16 cellular contexts compared by ENCODE assay signal in the genomic region with DNA sequence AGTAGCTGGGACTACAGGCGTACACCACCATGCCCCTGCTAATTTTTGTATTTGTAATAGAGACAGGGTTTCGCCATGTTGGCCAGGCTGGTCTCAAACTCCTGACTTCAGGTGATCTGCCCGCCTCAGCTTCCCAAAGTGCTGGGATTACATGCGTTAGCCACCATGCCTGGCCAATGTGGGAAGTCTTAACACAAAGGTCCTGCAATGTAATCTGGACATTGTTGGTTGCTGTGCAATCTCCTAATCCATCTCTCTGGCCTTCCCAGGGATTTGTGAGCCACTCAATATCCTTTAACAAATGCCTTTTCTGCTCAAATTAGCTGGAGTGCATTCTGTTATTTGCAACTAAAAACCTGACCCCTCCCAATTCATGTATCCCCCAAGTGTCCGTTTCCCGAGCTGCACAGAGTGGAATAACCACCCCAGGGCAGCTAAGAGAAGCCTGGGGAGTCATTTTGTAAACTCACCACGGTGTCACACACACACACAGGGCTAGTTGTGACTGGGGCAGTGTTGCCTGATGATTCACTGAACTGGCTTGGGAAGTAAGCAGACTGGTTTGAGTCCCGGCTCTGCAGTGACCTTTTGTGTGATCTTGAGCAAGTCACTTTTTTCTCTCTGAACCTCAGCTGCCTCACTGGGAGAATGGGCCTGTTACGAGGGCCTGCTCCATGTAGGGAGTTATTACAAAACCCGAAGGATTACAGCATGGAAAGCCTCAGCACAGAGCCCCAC.
DNase-seq lines count a peak whose midpoint lies in the region; ATAC-seq and TF ChIP-seq lines count a peak whose summit lies in the region.
"Had no signal": no experiment of that assay in that cellular context is flagged by ENCODE, and none has a peak within 500 bp of the region (broad histone marks: within the 10 kb centered on the region; RNA-seq: fewer than 3 reads in every experiment).

No MANE protein-coding gene starts in this region.

- in situ Hi-C loops in T47D (cut with HindIII; ENCODE audit: low pct_unique_long_range_greater_than_20kb, low sequenced_read_pairs), result no loop called here

- TF ChIP-seq CTCF in kidney epithelial cell (IDR thresholded peaks at IDR 0.05; ENCODE audit: insufficient read depth, low read length, poor library complexity, severe bottlenecking), result no peak

- peak overlapping the region in 6 of 11 experiments; percentile 82 to 88 (median 86); a peak in 8 of 22 replicates for H3K27ac ChIP-seq in BLaER1 treated with 17β-estradiol and CSF1 and Interleukin-3, amounts not matched to agents 10 nM and 100 nM
- H3K27ac ChIP-seq: cardiac muscle cell, pancreas, vagina had no signal

- no peak for ATAC-seq in GM18502 (IDR thresholded peaks at IDR 0.05; ENCODE audit: poor library complexity, unreplicated experiment)
- ATAC-seq: activated CD8-positive, alpha-beta T cell treated with anti-CD3 and anti-CD28 coated beads, Interleukin-2, amount 10 ng/mL, durations not matched to agents 7 days and 5 days had no signal

- peaks cover 0 to 35% (median 5%) of the 10 kb centered on the region in 11 experiments; a peak in 9 of 22 replicates for H4K20me1 ChIP-seq in BLaER1 treated with 17β-estradiol and CSF1 and Interleukin-3, amounts not matched to agents 10 nM and 100 nM

- H3K4me1 ChIP-seq in BLaER1 treated with 17β-estradiol and CSF1 and Interleukin-3, amounts not matched to agents 10 nM and 100 nM, result peaks cover 21 to 85% (median 76%) of the 10 kb centered on the region in 10 experiments
- H3K4me1 ChIP-seq: vagina had no signal

- DNase-seq in HT1080 (ENCODE audit: low read depth), result peak; percentile 58
- peak; percentile 39 to 95 for DNase-seq in T47D (ENCODE audit: low read depth in 1 of 2, low spot score in 1 of 2)
- peak; percentile 26 for DNase-seq in kidney epithelial cell (ENCODE audit: low read depth)
- no peak for DNase-seq in DMS79 treated with DMSO at 0.1 percent for 48 hours (lab: John Stamatoyannopoulos, UW)
- DNase-seq in activated CD4-positive, alpha-beta T cell treated with anti-CD3 and anti-CD28 coated beads, Interleukin-2, amount 50 U/mL, for 1 hour, result no peak
- no peak for DNase-seq in NCI-H774 (lab: John Stamatoyannopoulos, UW)
- DNase-seq: activated CD8-positive, alpha-beta T cell treated with anti-CD3 and anti-CD28 coated beads, Interleukin-2, amount 10 ng/mL, durations not matched to agents 7 days and 5 days; AML-193; NCI-H1694 treated with DMSO at 0.1 percent for 48 hours; NCI-H82; pancreas; SHP77 treated with DMSO at 0.1 percent for 48 hours had no signal

- peak overlapping the region in 2 of 11 experiments; percentile 78 to 85; a peak in 3 of 22 replicates for H3K4me2 ChIP-seq in BLaER1 treated with 17β-estradiol and CSF1 and Interleukin-3, amounts not matched to agents 10 nM and 100 nM

- H3K27me3 ChIP-seq in BLaER1 treated with 17β-estradiol and CSF1 and Interleukin-3, amounts not matched to agents 10 nM and 100 nM, result no peaks in the 10 kb centered on the region
- no peaks in the 10 kb centered on the region for H3K27me3 ChIP-seq in kidney epithelial cell (ENCODE audit: control insufficient read depth, insufficient read depth, low read length)
- H3K27me3 ChIP-seq: cardiac muscle cell, pancreas, vagina had no signal

- no peak overlapping the region for H3K9ac ChIP-seq in BLaER1 treated with 17β-estradiol and CSF1 and Interleukin-3, amounts not matched to agents 10 nM and 100 nM

- H3K36me3 ChIP-seq in BLaER1 treated with 17β-estradiol and CSF1 and Interleukin-3, amounts not matched to agents 10 nM and 100 nM, result peaks cover 12 to 17% (median 15%) of the 10 kb centered on the region in 11 experiments
- no peaks in the 10 kb centered on the region for H3K36me3 ChIP-seq in kidney epithelial cell (ENCODE audit: control insufficient read depth, insufficient read depth, low read length)

- no peak overlapping the region for H3K4me3 ChIP-seq in BLaER1 treated with 17β-estradiol and CSF1 and Interleukin-3, amounts not matched to agents 10 nM and 100 nM
- no peak overlapping the region for H3K4me3 ChIP-seq in kidney epithelial cell (ENCODE audit: low read depth, low read length)
- H3K4me3 ChIP-seq: cardiac muscle cell, pancreas, vagina had no signal

- peaks cover 0 to 26% (median 9%) of the 10 kb centered on the region in 11 experiments; a peak in 10 of 22 replicates for H3K9me3 ChIP-seq in BLaER1 treated with 17β-estradiol and CSF1 and Interleukin-3, amounts not matched to agents 10 nM and 100 nM (replicated peaks in 1 of 11)
- H3K9me3 ChIP-seq: pancreas, vagina had no signal

Comparison
In these comparisons a context has a peak if more than half of its experiments do, and no peak if none do; other contexts are left out.
1. DNase-seq: peak in HT1080 (single experiment), T47D (2 of 2) and kidney epithelial cell (single experiment); none in DMS79 treated with DMSO at 0.1 percent for 48 hours (single experiment), activated CD4-positive, alpha-beta T cell treated with anti-CD3 and anti-CD28 coated beads, Interleukin-2, amount 50 U/mL, for 1 hour (single experiment) and NCI-H774 (single experiment).